In genomic region chr6:81752084-81752968, GRCh38 we compare ENCODE assay signal across 8 cellular contexts. TPM values are rescaled to one million over a fixed set of nuclear protein-coding genes. Genes with fewer than 3 reads are reported as not detected.
DNase-seq lines count a peak whose midpoint lies in the region; ATAC-seq and TF ChIP-seq lines count a peak whose summit lies in the region.

Gene TENT5A, minus strand, starts transcription at chr6:81752681. Its CDS starts 540 bp downstream, at chr6:81752141.

- H2BK12ac ChIP-seq in neuronal stem cell (ENCODE audit: low read length), result peak within 1 kb of the TSS; percentile 92

- peak; percentile 74 for ATAC-seq in GM21737 (IDR thresholded peaks at IDR 0.05; ENCODE audit: unreplicated experiment)
- peak; percentile 88 for ATAC-seq in foreskin keratinocyte

- peaks cover 0 to 5% of the 10 kb centered on the region in 2 donors for H3K9me3 ChIP-seq in neuronal stem cell (replicated peaks in 1 of 2; ENCODE audit: control insufficient read depth in 2 of 2, insufficient read depth in 1 of 2, low read depth in 1 of 2, low read length in 2 of 2)

- no CpG with 5 or more reads among the region's 78 CpGs for WGBS in neuronal stem cell (ENCODE audit: extremely low coverage in 2 of 2, insufficient read length in 2 of 2, insufficient replicate concordance in 1 of 2), 2 donors

- DNase-seq in EH (ENCODE audit: low read depth) (peak; percentile 94), KG1 (lab: John Stamatoyannopoulos, UW) (peak; percentile 70), SIG-M5 treated with dmso at 0.1 percent for 504 hours (lab: John Stamatoyannopoulos, UW; ENCODE audit: unreplicated experiment) (peak; percentile 93), foreskin keratinocyte (peak; percentile 78 to 87), neuronal stem cell (ENCODE audit: low spot score) (peak; percentile 76), stromal cell of bone marrow (ENCODE audit: low read depth) (peak; percentile 86)
- DNase-seq in activated naive CD4-positive, alpha-beta T cell (lab: John Stamatoyannopoulos, UW), result peak; percentile 60 to 88 (median 74)

- peak within 1 kb of the TSS; percentile 85 for H3K4me2 ChIP-seq in neuronal stem cell (ENCODE audit: insufficient read depth, low read length, poor library complexity, severe bottlenecking)

- peaks cover 1 to 30% of the 10 kb centered on the region in 2 donors for H3K36me3 ChIP-seq in neuronal stem cell (replicated peaks in 1 of 2; ENCODE audit: control insufficient read depth in 2 of 2, insufficient read depth in 2 of 2, low read length in 2 of 2)

- no peak within 1 kb of the TSS for H4K91ac ChIP-seq in neuronal stem cell (ENCODE audit: low read depth, low read length, poor library complexity)

- peak within 1 kb of the TSS; percentile 79 for H3K27ac ChIP-seq in foreskin keratinocyte
- no peak within 1 kb of the TSS for H3K27ac ChIP-seq in neuronal stem cell (replicated peaks; ENCODE audit: low read length)

- H3K79me1 ChIP-seq in neuronal stem cell (ENCODE audit: low read depth, low read length), result peaks cover 4% of the 10 kb centered on the region

- H3K4me1 ChIP-seq in foreskin keratinocyte (peaks cover 4% of the 10 kb centered on the region), neuronal stem cell (ENCODE audit: control insufficient read depth in 2 of 2, insufficient read depth in 1 of 2, low read depth in 1 of 2, low read length in 2 of 2) (peaks cover 6 to 13% of the 10 kb centered on the region in 2 donors)

- H3K23ac ChIP-seq in neuronal stem cell (ENCODE audit: low read depth, low read length, poor library complexity), result peak within 1 kb of the TSS; percentile 77

- H2AFZ ChIP-seq in neuronal stem cell (ENCODE audit: low read length), result peak within 1 kb of the TSS; percentile 99

- H3K27me3 ChIP-seq in foreskin keratinocyte (no peaks in the 10 kb centered on the region), neuronal stem cell (ENCODE audit: control insufficient read depth in 3 of 3, insufficient read depth in 3 of 3, low read depth in 1 of 3, low read length in 3 of 3) (peaks cover 0 to 21% (median 4%) of the 10 kb centered on the region in 3 experiments)

- H3K18ac ChIP-seq in neuronal stem cell (ENCODE audit: low read length), result peak within 1 kb of the TSS; percentile 95

- H2BK15ac ChIP-seq in neuronal stem cell (ENCODE audit: low read length), result peak within 1 kb of the TSS; percentile 79

- peak within 1 kb of the TSS; percentile 79 to 85 for H3K4me3 ChIP-seq in neuronal stem cell (ENCODE audit: low read length in 2 of 2)

- peak within 1 kb of the TSS; percentile 22 for H2AK5ac ChIP-seq in neuronal stem cell (ENCODE audit: low read depth, low read length)

- peak within 1 kb of the TSS; percentile 88 for H3K9ac ChIP-seq in neuronal stem cell (ENCODE audit: low read depth, low read length, poor library complexity)

- H3K14ac ChIP-seq in neuronal stem cell (ENCODE audit: low read length), result peak within 1 kb of the TSS; percentile 72

- peak within 1 kb of the TSS; percentile 29 for H2BK120ac ChIP-seq in neuronal stem cell (ENCODE audit: low read depth, low read length)

- peak; percentile 16 for TF ChIP-seq CTCF in foreskin keratinocyte (conservative IDR thresholded peaks at IDR 0.05)

- no peak within 1 kb of the TSS for H2BK5ac ChIP-seq in neuronal stem cell (ENCODE audit: low read length)

- H4K8ac ChIP-seq in neuronal stem cell (ENCODE audit: low read depth, low read length), result no peak within 1 kb of the TSS

- H3K4ac ChIP-seq in neuronal stem cell (ENCODE audit: low read length), result no peak within 1 kb of the TSS

RNA-seq across cellular contexts. Expression of gene TENT5A, which starts in this region (rescaled TPM):
- total RNA-seq in foreskin keratinocyte, result 3.1 and 3.5 TPM in 2 replicates
- polyA plus RNA-seq in foreskin keratinocyte, result 0.74 and 1.0 TPM in 2 replicates
- polyA plus RNA-seq in neuronal stem cell (2013, experiment 1 of 2), result 0.95 TPM
- polyA plus RNA-seq in neuronal stem cell (2013, experiment 2 of 2), result 1.1 TPM
